ENCODE assay signal across 13 cellular contexts in genomic region chr18:524496-524895, GRCh38. TPM values are rescaled to one million over a fixed set of nuclear protein-coding genes. Genes with fewer than 3 reads are reported as not detected.
DNase-seq lines count a peak whose midpoint lies in the region; ATAC-seq, FAIRE-seq and TF ChIP-seq lines count a peak whose summit lies in the region.
"Had no signal": no experiment of that assay in that cellular context is flagged by ENCODE, and none has a peak within 500 bp of the region (broad histone marks: within the 10 kb centered on the region; RNA-seq: fewer than 3 reads in every experiment).

No MANE protein-coding gene starts in this region.

- TF ChIP-seq CTCF in fibroblast of the aortic adventitia (IDR thresholded peaks at IDR 0.05; ENCODE audit: insufficient read depth, low read length) (no peak), upper lobe of right lung (IDR thresholded peaks at IDR 0.05) (no peak), D721Med (IDR thresholded peaks at IDR 0.05; ENCODE audit: insufficient read depth, missing control alignments) (no peak)

- no peaks in the 10 kb centered on the region for H3K36me3 ChIP-seq in upper lobe of right lung
- H3K36me3 ChIP-seq: ovary had no signal

- H3K4me3 ChIP-seq in fibroblast of the aortic adventitia (ENCODE audit: low read depth, low read length): no peak overlapping the region
- no peak overlapping the region for H3K4me3 ChIP-seq in upper lobe of right lung
- H3K4me3 ChIP-seq: ovary had no signal

- no peaks in the 10 kb centered on the region for H3K9me3 ChIP-seq in upper lobe of right lung
- H3K9me3 ChIP-seq: ovary had no signal

- peaks cover 3% of the 10 kb centered on the region for H3K4me1 ChIP-seq in upper lobe of right lung

- H3K27me3 ChIP-seq in upper lobe of right lung: no peaks in the 10 kb centered on the region
- H3K27me3 ChIP-seq: ovary had no signal

- no peak for FAIRE-seq in D721Med (lab: Jason Lieb, UNC)
- FAIRE-seq: kidney had no signal

- intact Hi-C loops in upper lobe of right lung (cut with DNase I): no loop called here

- H3K27ac ChIP-seq in upper lobe of right lung: no peak overlapping the region
- H3K27ac ChIP-seq: ovary had no signal

- DNase-seq in M059J (ENCODE audit: low read depth) (peak; percentile 85), fibroblast of the aortic adventitia (ENCODE audit: low read depth) (peak; percentile 95), upper lobe of right lung (no peak), CD1c-positive myeloid dendritic cell (ENCODE audit: extremely low spot score) (no peak), D721Med (ENCODE audit: insufficient read length, low spot score) (no peak)
- DNase-seq: DND-41, erythroblast, kidney, NCI-H2029 had no signal

- ATAC-seq in GM19438 (IDR thresholded peaks at IDR 0.05; ENCODE audit: low read depth, unreplicated experiment): peak; percentile 67
- ATAC-seq in upper lobe of right lung: peak; percentile 48
- no peak for ATAC-seq in HG03039 (IDR thresholded peaks at IDR 0.05; ENCODE audit: unreplicated experiment)
- ATAC-seq in GM19351 (IDR thresholded peaks at IDR 0.05; ENCODE audit: unreplicated experiment): no peak

RNA-seq across cellular contexts. Expression of gene COLEC12, which starts 24.0 kb away (rescaled TPM):
- total RNA-seq in M059J (2014; rRNA removed; shearing (Covaris generic)): 39.2 and 61.2 TPM in 2 replicates
- total RNA-seq in fibroblast of the aortic adventitia (ENCODE audit: low replicate concordance) (63.9 and 109 TPM in 2 replicates), upper lobe of right lung (55.2 TPM)

RNA-seq across cellular contexts. Expression of gene CETN1, which starts 55.7 kb away (rescaled TPM):
- not detected in 2 replicates for total RNA-seq in M059J (2014; rRNA removed; shearing (Covaris generic))
- total RNA-seq in fibroblast of the aortic adventitia (ENCODE audit: low replicate concordance) (not detected in 2 replicates), upper lobe of right lung (not detected)
- total RNA-seq: kidney, ovary had no signal

Comparison
In these comparisons a context has a peak if more than half of its experiments do, and no peak if none do; other contexts are left out.
1. ATAC-seq: peak in GM19438 (single experiment) and upper lobe of right lung (single experiment); none in HG03039 (single experiment) and GM19351 (single experiment).
2. DNase-seq: peak in M059J (single experiment) and fibroblast of the aortic adventitia (single experiment); none in upper lobe of right lung (single experiment), CD1c-positive myeloid dendritic cell (single experiment) and D721Med (single experiment).